Comparison of ENCODE assay signal across 10 cellular contexts in genomic region chr19:58477130-58477529, GRCh38. TPM values are rescaled to one million over a fixed set of nuclear protein-coding genes. Genes with fewer than 3 reads are reported as not detected.
DNase-seq lines count a peak whose midpoint lies in the region; ATAC-seq, FAIRE-seq and TF ChIP-seq lines count a peak whose summit lies in the region.
"Had no signal": no experiment of that assay in that cellular context is flagged by ENCODE, and none has a peak within 500 bp of the region (broad histone marks: within the 10 kb centered on the region; RNA-seq: fewer than 3 reads in every experiment).

No MANE protein-coding gene starts in this region.

- no peaks in the 10 kb centered on the region for H3K9me3 Mint-ChIP-seq in CD4-positive, CD25-positive, alpha-beta regulatory T cell

- H3K9me3 ChIP-seq in CD4-positive, CD25-positive, alpha-beta regulatory T cell (ENCODE audit: control insufficient read depth in 2 of 2, low read length in 2 of 2): no peaks in the 10 kb centered on the region
- no peaks in the 10 kb centered on the region for H3K9me3 ChIP-seq in OCI-LY7 (ENCODE audit: low read length)
- no peaks in the 10 kb centered on the region for H3K9me3 ChIP-seq in pancreas
- H3K9me3 ChIP-seq: neutrophil had no signal

- peaks cover 21% of the 10 kb centered on the region for H3K4me1 ChIP-seq in CD4-positive, CD25-positive, alpha-beta regulatory T cell (ENCODE audit: control insufficient read depth, insufficient read depth, low read length, poor library complexity, severe bottlenecking)
- peaks cover 20% of the 10 kb centered on the region for H3K4me1 ChIP-seq in OCI-LY7 (ENCODE audit: insufficient read depth, low read length, poor library complexity, severe bottlenecking)
- peaks cover 0 to 10% (median 0%) of the 10 kb centered on the region in 3 donors for H3K4me1 ChIP-seq in pancreas

- H3K36me3 ChIP-seq in CD4-positive, CD25-positive, alpha-beta regulatory T cell (ENCODE audit: control insufficient read depth, insufficient read depth, low read length): peaks cover 7% of the 10 kb centered on the region
- H3K36me3 ChIP-seq in OCI-LY7 (ENCODE audit: insufficient read depth, low read length) (peaks cover 16% of the 10 kb centered on the region), pancreas (peaks cover 0 to 16% (median 2%) of the 10 kb centered on the region in 3 donors), brain microvascular endothelial cell (replicated peaks) (peaks cover 10% of the 10 kb centered on the region)

- in situ Hi-C loops in brain microvascular endothelial cell (cut with HindIII; ENCODE audit: low pct_ligation_motif_present, low sequenced_read_pairs): no loop called here

- CTCF ChIA-PET in OCI-LY7 (lab: Charles Lee; ENCODE audit: unreplicated experiment): no interaction called here

- peak overlapping the region; percentile 95 to 98 (median 96) for H3K4me3 Mint-ChIP-seq in CD4-positive, CD25-positive, alpha-beta regulatory T cell

- H3K27ac Mint-ChIP-seq in CD4-positive, CD25-positive, alpha-beta regulatory T cell: peak overlapping the region; percentile 78 to 99 (median 95)

- TF ChIP-seq CTCF in OCI-LY7 (conservative IDR thresholded peaks at IDR 0.05; ENCODE audit: low read length) (no peak), epithelial cell of proximal tubule (conservative IDR thresholded peaks at IDR 0.05; ENCODE audit: low read depth, low read length) (no peak), pancreas (IDR thresholded peaks at IDR 0.05) (no peak), brain microvascular endothelial cell (IDR thresholded peaks at IDR 0.05; ENCODE audit: low read depth, low read length, missing control alignments) (no peak)

- DNase-seq in CD4-positive, CD25-positive, alpha-beta regulatory T cell: no peak
- DNase-seq in OCI-LY7 (ENCODE audit: low spot score): no peak
- DNase-seq in epithelial cell of proximal tubule (ENCODE audit: low read depth): no peak
- DNase-seq in pancreas: peak in 1 of 6 donors; percentile 56
- no peak for DNase-seq in brain microvascular endothelial cell
- no peak for DNase-seq in germinal center (ENCODE audit: low spot score)
- no peak for DNase-seq in NCI-H345 treated with DMSO at 0.1 percent for 48 hours (lab: John Stamatoyannopoulos, UW; ENCODE audit: unreplicated experiment)

- H3K27me3 Mint-ChIP-seq in CD4-positive, CD25-positive, alpha-beta regulatory T cell: no peaks in the 10 kb centered on the region

- no TSS peak for BruUV-seq in OCI-LY7 (replicated peaks; lab: Mats Ljungman, UMichigan)

- peaks cover 4 to 26% (median 7%) of the 10 kb centered on the region in 4 donors for H3K4me1 Mint-ChIP-seq in CD4-positive, CD25-positive, alpha-beta regulatory T cell

- no peaks in the 10 kb centered on the region for H4K20me1 ChIP-seq in OCI-LY7 (ENCODE audit: insufficient read depth, low read length)

- POLR2A ChIA-PET in OCI-LY7 (lab: Charles Lee): no interaction called here

- intact Hi-C loops in OCI-LY7 (cut with micrococcal nuclease; ENCODE audit: unreplicated experiment): loop anchor here (5.0 kb wide), 1 partner anchor 130 kb away; no protein-coding TSS in a partner anchor
- intact Hi-C loops in pancreas (cut with DNase I): no loop called here

- no peak for ATAC-seq in CD4-positive, CD25-positive, alpha-beta regulatory T cell (ENCODE audit: low read depth in 2 of 2)
- ATAC-seq in pancreas (no peak), HG03457 (IDR thresholded peaks at IDR 0.05; ENCODE audit: unreplicated experiment) (no peak)

- no peaks in the 10 kb centered on the region for H3K9me2 ChIP-seq in OCI-LY7 (ENCODE audit: insufficient read depth, low read length)

- H3K4me3 ChIP-seq in CD4-positive, CD25-positive, alpha-beta regulatory T cell (ENCODE audit: low read depth, low read length): peak overlapping the region; percentile 48
- H3K4me3 ChIP-seq in OCI-LY7 (ENCODE audit: low read depth, low read length, poor library complexity, severe bottlenecking) (peak overlapping the region; percentile 75), epithelial cell of proximal tubule (ENCODE audit: low read depth, low read length) (peak overlapping the region; percentile 88), pancreas (no peak overlapping the region), brain microvascular endothelial cell (ENCODE audit: low read depth, low read length) (no peak overlapping the region)

- peaks cover 7% of the 10 kb centered on the region for H3K36me3 Mint-ChIP-seq in CD4-positive, CD25-positive, alpha-beta regulatory T cell

- H3K4me2 ChIP-seq in OCI-LY7 (ENCODE audit: low read length): peak overlapping the region; percentile 92

- no peak for FAIRE-seq in pancreas (lab: Jason Lieb, UNC)
- FAIRE-seq: bronchial epithelial cell had no signal

- no peaks in the 10 kb centered on the region for H3K27me3 ChIP-seq in CD4-positive, CD25-positive, alpha-beta regulatory T cell (ENCODE audit: control insufficient read depth, insufficient read depth, low read length)
- no peaks in the 10 kb centered on the region for H3K27me3 ChIP-seq in pancreas
- H3K27me3 ChIP-seq in brain microvascular endothelial cell (replicated peaks): no peaks in the 10 kb centered on the region
- H3K27me3 ChIP-seq: neutrophil had no signal

- H3K27ac ChIP-seq in CD4-positive, CD25-positive, alpha-beta regulatory T cell (ENCODE audit: insufficient read depth, low read length, poor library complexity, severe bottlenecking): no peak overlapping the region
- peak overlapping the region; percentile 77 for H3K27ac ChIP-seq in OCI-LY7 (ENCODE audit: low read depth, low read length, poor library complexity, severe bottlenecking)
- H3K27ac ChIP-seq in pancreas: peak overlapping the region in 3 of 4 donors; percentile 86 to 89 (median 86)
- H3K27ac ChIP-seq in brain microvascular endothelial cell: no peak overlapping the region

- no peak overlapping the region for H2AFZ ChIP-seq in OCI-LY7 (ENCODE audit: low read length)

- H3K79me2 ChIP-seq in OCI-LY7 (ENCODE audit: insufficient read depth, low read depth, low read length): no peaks in the 10 kb centered on the region

- whole genome bisulfite sequencing in pancreas, 2 donors: 86 to 91% methylated on average over 15 of the region's 15 CpGs

RNA-seq across cellular contexts. Expression of gene ZNF446, which starts 1.0 kb away (rescaled TPM):
- total RNA-seq in CD4-positive, CD25-positive, alpha-beta regulatory T cell: 10.5 TPM
- 1 to 10 TPM; 1.7 to 5.2 (median 3.8) TPM for polyA plus RNA-seq in CD4-positive, CD25-positive, alpha-beta regulatory T cell
- total RNA-seq in OCI-LY7 (2014; rRNA removed; shearing (Covaris generic)): 8.0 and 9.9 TPM in 2 replicates
- 11.0 and 11.1 TPM in 2 replicates for total RNA-seq in OCI-LY7 (2022)
- 8.6 and 9.7 TPM in 2 replicates for total RNA-seq in epithelial cell of proximal tubule
- total RNA-seq in pancreas: 1 to 10 TPM; 4.4 to 6.6 (median 5.1) TPM
- 10 to 100 TPM; 19.9 to 23.6 TPM for polyA plus RNA-seq in pancreas

RNA-seq across cellular contexts. Expression of gene ZNF324, which starts 10.2 kb away (rescaled TPM):
- 15.1 TPM for total RNA-seq in CD4-positive, CD25-positive, alpha-beta regulatory T cell
- polyA plus RNA-seq in CD4-positive, CD25-positive, alpha-beta regulatory T cell: 10 to 100 TPM in 2 of 4 donors, 1 to 10 TPM in 2; 5.3 to 12.7 (median 10.2) TPM
- total RNA-seq in OCI-LY7 (2014; rRNA removed; shearing (Covaris generic)): 16.5 and 23.3 TPM in 2 replicates
- total RNA-seq in OCI-LY7 (2022) (11.9 and 13.2 TPM in 2 replicates), epithelial cell of proximal tubule (7.2 and 13.8 TPM in 2 replicates), pancreas (1 to 10 TPM; 4.2 to 7.3 (median 6.3) TPM)
- polyA plus RNA-seq in pancreas: 1 to 10 TPM; 3.5 to 5.5 TPM

RNA-seq across cellular contexts. Expression of gene ZNF324B, which starts 25.7 kb away (rescaled TPM):
- 6.5 TPM for total RNA-seq in CD4-positive, CD25-positive, alpha-beta regulatory T cell
- polyA plus RNA-seq in CD4-positive, CD25-positive, alpha-beta regulatory T cell: 1 to 10 TPM in 1 of 4 donors, under 1 TPM in 3; 0.81 to 1.4 (median 0.90) TPM
- 10.6 and 13.8 TPM in 2 replicates for total RNA-seq in OCI-LY7 (2014; rRNA removed; shearing (Covaris generic))
- total RNA-seq in OCI-LY7 (2022) (13.5 and 14.5 TPM in 2 replicates), epithelial cell of proximal tubule (0.98 and 3.8 TPM in 2 replicates), pancreas (1 to 10 TPM; 3.5 to 5.6 (median 4.2) TPM)
- 1 to 10 TPM; 3.0 to 4.5 TPM for polyA plus RNA-seq in pancreas

RNA-seq across cellular contexts. Expression of gene SLC27A5, which starts 34.7 kb away (rescaled TPM):
- 5.5 TPM for total RNA-seq in CD4-positive, CD25-positive, alpha-beta regulatory T cell
- 10 to 100 TPM; 14.4 to 26.7 (median 20.4) TPM for polyA plus RNA-seq in CD4-positive, CD25-positive, alpha-beta regulatory T cell
- total RNA-seq in OCI-LY7 (2014; rRNA removed; shearing (Covaris generic)): 28.0 and 44.1 TPM in 2 replicates
- total RNA-seq in OCI-LY7 (2022) (29.4 and 29.8 TPM in 2 replicates), epithelial cell of proximal tubule (14.8 and 15.8 TPM in 2 replicates), pancreas (1 to 10 TPM; 3.0 to 6.7 (median 5.0) TPM)
- 10 to 100 TPM; 12.8 to 15.6 TPM for polyA plus RNA-seq in pancreas

RNA-seq across cellular contexts. Expression of gene ZNF132, which starts 37.2 kb away (rescaled TPM):
- total RNA-seq in CD4-positive, CD25-positive, alpha-beta regulatory T cell: 1.2 TPM
- 1 to 10 TPM in 1 of 4 donors, under 1 TPM in 3; 0.76 to 2.0 (median 0.96) TPM for polyA plus RNA-seq in CD4-positive, CD25-positive, alpha-beta regulatory T cell
- not detected in 2 replicates for total RNA-seq in OCI-LY7 (2014; rRNA removed; shearing (Covaris generic))
- not detected in 2 replicates for total RNA-seq in OCI-LY7 (2022)
- total RNA-seq in epithelial cell of proximal tubule: 1.8 and 2.4 TPM in 2 replicates
- total RNA-seq in pancreas: 1 to 10 TPM; 1.4 to 6.1 (median 2.1) TPM
- 1 to 10 TPM; 1.1 to 2.0 TPM for polyA plus RNA-seq in pancreas

Comparison
In these comparisons a context has a peak if more than half of its experiments do, and no peak if none do; other contexts are left out.
1. H3K27ac ChIP-seq: peak in OCI-LY7 (single experiment) and pancreas (3 of 4); none in CD4-positive, CD25-positive, alpha-beta regulatory T cell (single experiment) and brain microvascular endothelial cell (single experiment).
2. H3K4me3 ChIP-seq: peak in CD4-positive, CD25-positive, alpha-beta regulatory T cell (single experiment), OCI-LY7 (single experiment) and epithelial cell of proximal tubule (single experiment); none in pancreas (0 of 4) and brain microvascular endothelial cell (single experiment).